ENCODE assay signal across 11 cellular contexts in the genomic region with DNA sequence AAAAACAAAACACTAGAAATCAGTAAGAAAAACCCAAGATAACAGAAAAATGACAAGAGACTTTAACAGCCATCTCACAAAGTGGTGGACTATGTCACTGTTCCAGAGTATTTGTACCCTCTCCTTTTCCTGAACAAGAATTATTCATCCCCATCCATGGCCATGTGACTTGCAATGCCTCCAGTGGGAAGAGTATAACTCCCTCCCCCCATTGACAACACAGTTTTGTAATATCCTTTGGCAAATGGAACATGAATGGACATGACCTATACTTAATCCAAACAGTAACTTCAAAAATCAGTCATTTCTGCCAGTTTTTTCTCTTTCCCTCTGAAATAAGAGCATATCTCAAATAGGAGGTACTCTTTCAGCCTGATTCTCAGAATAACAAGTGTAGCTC. TPM values are rescaled to one million over a fixed set of nuclear protein-coding genes. Genes with fewer than 3 reads are reported as not detected.
A peak's percentile ranks its signal among the peaks of the same experiment; 100 is the strongest.
DNase-seq lines count a peak whose midpoint lies in the region; ATAC-seq and TF ChIP-seq lines count a peak whose summit lies in the region.
"Had no signal": no experiment of that assay in that cellular context is flagged by ENCODE, and none has a peak within 500 bp of the region (broad histone marks: within the 10 kb centered on the region; RNA-seq: fewer than 3 reads in every experiment).

No MANE protein-coding gene starts in this region.

- no peaks in the 10 kb centered on the region for H3K27me3 Mint-ChIP-seq in MCF 10A (ENCODE audit: insufficient read depth, unreplicated experiment)
- no peaks in the 10 kb centered on the region for H3K27me3 Mint-ChIP-seq in activated T-helper 17 cell treated with anti-CD3 and anti-CD28 coated beads, Interleukin-2, amount 50 U/mL, for 72 hours
- H3K27me3 Mint-ChIP-seq: activated naive CD8-positive, alpha-beta T cell treated with anti-CD3 and anti-CD28 coated beads, Interleukin-2, amount 10 ng/mL, durations not matched to agents 7 days and 5 days had no signal

- CTCF ChIA-PET in MCF 10A (lab: Yijun Ruan, JAX): interaction anchor here (0.7 kb wide), 2 partner anchors 13 to 93 kb away, joined by 3 to 6 read pairs; no protein-coding TSS in a partner anchor

- H3K9me3 ChIP-seq in breast epithelium: no peaks in the 10 kb centered on the region
- no peaks in the 10 kb centered on the region for H3K9me3 ChIP-seq in gastroesophageal sphincter
- H3K9me3 ChIP-seq in hepatocyte (ENCODE audit: low read depth): no peaks in the 10 kb centered on the region

- H3K36me3 ChIP-seq in breast epithelium (no peaks in the 10 kb centered on the region), gastroesophageal sphincter (no peaks in the 10 kb centered on the region), hepatocyte (replicated peaks; ENCODE audit: insufficient read depth, low read depth) (no peaks in the 10 kb centered on the region)

- H3K4me3 ChIP-seq in breast epithelium (no peak overlapping the region), gastroesophageal sphincter (no peak overlapping the region), hepatocyte (no peak overlapping the region)

- POLR2A ChIA-PET in MCF 10A (lab: Yijun Ruan, JAX): interaction anchor here (0.7 to 1.8 kb wide), 5 partner anchors 11 to 49 kb away, joined by 3 to 9 read pairs (median 3); a partner anchor contains a TSS

- H3K27me3 ChIP-seq in breast epithelium: no peaks in the 10 kb centered on the region
- no peaks in the 10 kb centered on the region for H3K27me3 ChIP-seq in gastroesophageal sphincter
- no peaks in the 10 kb centered on the region for H3K27me3 ChIP-seq in hepatocyte

- DNase-seq in MCF 10A (ENCODE audit: unreplicated experiment): peak; percentile 86
- no peak for DNase-seq in breast epithelium (ENCODE audit: low spot score in 2 of 2)
- DNase-seq in stromal cell of bone marrow (ENCODE audit: low read depth): peak; percentile 76
- no peak for DNase-seq in hepatocyte (ENCODE audit: low spot score)
- no peak for DNase-seq in activated naive CD4-positive, alpha-beta T cell treated with anti-CD3 and anti-CD28 coated beads, Interleukin-2, amount 50 U/mL, for 72 hours (ENCODE audit: low spot score in 2 of 2)
- DNase-seq: activated CD4-positive, alpha-beta T cell treated with anti-CD3 and anti-CD28 coated beads, Interleukin-2, amount 50 U/mL, for 48 hours; activated naive CD8-positive, alpha-beta T cell treated with anti-CD3 and anti-CD28 coated beads, Interleukin-2, amount 10 ng/mL, durations not matched to agents 7 days and 5 days; mesendoderm had no signal

- no TSS peak for BruUV-seq in MCF 10A (replicated peaks; lab: Mats Ljungman, UMichigan)

- ATAC-seq in activated T-helper 17 cell treated with anti-CD3 and anti-CD28 coated beads, Interleukin-2, amount 50 U/mL, for 72 hours (replicated peaks): no peak
- ATAC-seq in gastroesophageal sphincter (peak; percentile 61), GM21515 (IDR thresholded peaks at IDR 0.05; ENCODE audit: unreplicated experiment) (no peak)
- ATAC-seq in activated naive CD4-positive, alpha-beta T cell treated with anti-CD3 and anti-CD28 coated beads, Interleukin-2, amount 50 U/mL, for 72 hours: no peak

- peaks cover 28% of the 10 kb centered on the region for H4K20me1 ChIP-seq in hepatocyte (ENCODE audit: insufficient read depth, poor library complexity, severe bottlenecking)

- TF ChIP-seq CTCF in MCF 10A (IDR thresholded peaks at IDR 0.05; ENCODE audit: unreplicated experiment): no peak
- no peak for TF ChIP-seq CTCF in breast epithelium (IDR thresholded peaks at IDR 0.05)
- TF ChIP-seq CTCF in gastroesophageal sphincter (IDR thresholded peaks at IDR 0.05): no peak
- no peak for TF ChIP-seq CTCF in hepatocyte (IDR thresholded peaks at IDR 0.05; ENCODE audit: poor library complexity)

- H3K4me3 Mint-ChIP-seq in MCF 10A (ENCODE audit: unreplicated experiment): peak overlapping the region; percentile 14
- no peak overlapping the region for H3K4me3 Mint-ChIP-seq in activated T-helper 17 cell treated with anti-CD3 and anti-CD28 coated beads, Interleukin-2, amount 50 U/mL, for 72 hours
- H3K4me3 Mint-ChIP-seq: activated naive CD8-positive, alpha-beta T cell treated with anti-CD3 and anti-CD28 coated beads, Interleukin-2, amount 10 ng/mL, durations not matched to agents 7 days and 5 days had no signal

- no peak for TF ChIP-seq EP300 in gastroesophageal sphincter (IDR thresholded peaks at IDR 0.05)

- intact Hi-C loops in MCF 10A (cut with micrococcal nuclease): no loop called here
- intact Hi-C loops in breast epithelium (cut with DNase I; ENCODE audit: low total_unique reads): no loop called here

- no peaks in the 10 kb centered on the region for H3K4me1 ChIP-seq in breast epithelium
- peaks cover 0 to 15% (median 0%) of the 10 kb centered on the region in 3 donors for H3K4me1 ChIP-seq in gastroesophageal sphincter
- no peaks in the 10 kb centered on the region for H3K4me1 ChIP-seq in hepatocyte (ENCODE audit: insufficient read depth)

- H3K36me3 Mint-ChIP-seq in MCF 10A (ENCODE audit: insufficient read depth, unreplicated experiment): peaks cover 16% of the 10 kb centered on the region
- H3K36me3 Mint-ChIP-seq in activated T-helper 17 cell treated with anti-CD3 and anti-CD28 coated beads, Interleukin-2, amount 50 U/mL, for 72 hours (ENCODE audit: low read depth): peaks cover 34% of the 10 kb centered on the region
- H3K36me3 Mint-ChIP-seq in activated naive CD4-positive, alpha-beta T cell treated with anti-CD3 and anti-CD28 coated beads, Interleukin-2, amount 50 U/mL, for 72 hours: peaks cover 0 to 7% of the 10 kb centered on the region in 2 donors

- no peak overlapping the region for H3K4me2 ChIP-seq in hepatocyte

- TF ChIP-seq POLR2A in breast epithelium (IDR thresholded peaks at IDR 0.05) (no peak), gastroesophageal sphincter (IDR thresholded peaks at IDR 0.05) (no peak)

- no peaks in the 10 kb centered on the region for H3K9me2 ChIP-seq in hepatocyte (replicated peaks; ENCODE audit: insufficient read depth)

- no peaks in the 10 kb centered on the region for H3K9me3 Mint-ChIP-seq in MCF 10A (ENCODE audit: unreplicated experiment)
- H3K9me3 Mint-ChIP-seq in activated T-helper 17 cell treated with anti-CD3 and anti-CD28 coated beads, Interleukin-2, amount 50 U/mL, for 72 hours: no peaks in the 10 kb centered on the region
- H3K9me3 Mint-ChIP-seq in activated naive CD4-positive, alpha-beta T cell treated with anti-CD3 and anti-CD28 coated beads, Interleukin-2, amount 50 U/mL, for 72 hours: no peaks in the 10 kb centered on the region
- H3K9me3 Mint-ChIP-seq: activated naive CD8-positive, alpha-beta T cell treated with anti-CD3 and anti-CD28 coated beads, Interleukin-2, amount 10 ng/mL, durations not matched to agents 7 days and 5 days had no signal

- H3K27ac ChIP-seq in breast epithelium (no peak overlapping the region), gastroesophageal sphincter (no peak overlapping the region), hepatocyte (no peak overlapping the region)

- peaks cover 93% of the 10 kb centered on the region for H3K79me2 ChIP-seq in hepatocyte

- no peak overlapping the region for H2AFZ ChIP-seq in hepatocyte

- peak overlapping the region; percentile 89 for H3K27ac Mint-ChIP-seq in MCF 10A (ENCODE audit: low read depth, unreplicated experiment)
- peak overlapping the region; percentile 46 for H3K27ac Mint-ChIP-seq in activated T-helper 17 cell treated with anti-CD3 and anti-CD28 coated beads, Interleukin-2, amount 50 U/mL, for 72 hours
- no peak overlapping the region for H3K27ac Mint-ChIP-seq in activated naive CD4-positive, alpha-beta T cell treated with anti-CD3 and anti-CD28 coated beads, Interleukin-2, amount 50 U/mL, for 72 hours
- H3K27ac Mint-ChIP-seq: activated naive CD8-positive, alpha-beta T cell treated with anti-CD3 and anti-CD28 coated beads, Interleukin-2, amount 10 ng/mL, durations not matched to agents 7 days and 5 days had no signal

- peaks cover 22% of the 10 kb centered on the region for H3K4me1 Mint-ChIP-seq in MCF 10A (ENCODE audit: insufficient read depth, unreplicated experiment)
- peaks cover 34% of the 10 kb centered on the region for H3K4me1 Mint-ChIP-seq in activated T-helper 17 cell treated with anti-CD3 and anti-CD28 coated beads, Interleukin-2, amount 50 U/mL, for 72 hours

RNA-seq across cellular contexts. Expression of a gene that starts 33.9 kb away (rescaled TPM):
- total RNA-seq in MCF 10A (2022): 79.2 and 83.4 TPM in 2 replicates
- total RNA-seq in breast epithelium: 10 to 100 TPM; 30.6 to 80.2 (median 50.5) TPM
- total RNA-seq in activated T-helper 17 cell treated with anti-CD3 and anti-CD28 coated beads, Interleukin-2, amount 50 U/mL, for 72 hours: 100 to 1,000 TPM in 1 of 2 donors, 10 to 100 TPM in 1; 83.5 to 117 TPM
- total RNA-seq in gastroesophageal sphincter: 10 to 100 TPM; 13.7 to 28.2 (median 24.6) TPM
- 57.7 and 64.5 TPM in 2 replicates for total RNA-seq in hepatocyte
- 13.4 and 13.7 TPM in 2 replicates for polyA plus RNA-seq in hepatocyte
- total RNA-seq in activated naive CD4-positive, alpha-beta T cell treated with anti-CD3 and anti-CD28 coated beads, Interleukin-2, amount 50 U/mL, for 72 hours: 10 to 100 TPM; 77.7 to 91.8 TPM

Comparison
In these comparisons a context has a peak if more than half of its experiments do, and no peak if none do; other contexts are left out.
1. DNase-seq: peak in MCF 10A (single experiment) and stromal cell of bone marrow (single experiment); none in breast epithelium (0 of 2), hepatocyte (single experiment) and activated naive CD4-positive, alpha-beta T cell treated with anti-CD3 and anti-CD28 coated beads, Interleukin-2, amount 50 U/mL, for 72 hours (0 of 2).
2. H3K27ac Mint-ChIP-seq: peak in MCF 10A (single experiment) and activated T-helper 17 cell treated with anti-CD3 and anti-CD28 coated beads, Interleukin-2, amount 50 U/mL, for 72 hours (single experiment); none in activated naive CD4-positive, alpha-beta T cell treated with anti-CD3 and anti-CD28 coated beads, Interleukin-2, amount 50 U/mL, for 72 hours (0 of 2).